Comparison of ENCODE assay signal across 1 cellular context in the genomic region with DNA sequence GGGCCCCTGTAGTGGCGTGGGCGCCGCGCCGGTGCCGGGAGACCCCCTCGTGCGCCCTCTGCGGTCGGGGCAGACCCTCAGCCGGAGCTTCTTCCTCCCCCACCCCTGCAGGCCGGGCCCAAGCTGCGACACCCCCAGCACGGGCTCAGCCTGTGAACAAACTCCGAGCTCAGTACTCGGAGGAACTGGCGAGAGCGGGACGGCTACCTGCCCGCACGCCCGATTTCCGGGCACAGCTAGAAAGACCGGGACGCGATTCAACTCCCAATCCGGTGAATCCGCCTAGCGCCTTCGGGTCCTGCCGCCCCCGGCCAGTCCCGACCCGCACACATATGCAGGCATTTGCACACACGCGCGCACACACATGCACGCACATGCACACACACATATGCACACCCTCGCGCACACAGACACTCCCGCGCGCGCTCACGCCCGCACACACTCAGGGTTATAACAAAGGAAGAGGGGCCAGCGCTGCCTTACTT.
A peak's percentile ranks its signal among the peaks of the same experiment; 100 is the strongest.
TF ChIP-seq lines count a peak whose summit lies in the region.

No MANE protein-coding gene starts in this region.

TF ChIP-seq in WTC11, 78 proteins besides CTCF, POLR2A, EP300 and RAD21 (continued from another document and continues in another):
- TF ChIP-seq, protein P1, sequence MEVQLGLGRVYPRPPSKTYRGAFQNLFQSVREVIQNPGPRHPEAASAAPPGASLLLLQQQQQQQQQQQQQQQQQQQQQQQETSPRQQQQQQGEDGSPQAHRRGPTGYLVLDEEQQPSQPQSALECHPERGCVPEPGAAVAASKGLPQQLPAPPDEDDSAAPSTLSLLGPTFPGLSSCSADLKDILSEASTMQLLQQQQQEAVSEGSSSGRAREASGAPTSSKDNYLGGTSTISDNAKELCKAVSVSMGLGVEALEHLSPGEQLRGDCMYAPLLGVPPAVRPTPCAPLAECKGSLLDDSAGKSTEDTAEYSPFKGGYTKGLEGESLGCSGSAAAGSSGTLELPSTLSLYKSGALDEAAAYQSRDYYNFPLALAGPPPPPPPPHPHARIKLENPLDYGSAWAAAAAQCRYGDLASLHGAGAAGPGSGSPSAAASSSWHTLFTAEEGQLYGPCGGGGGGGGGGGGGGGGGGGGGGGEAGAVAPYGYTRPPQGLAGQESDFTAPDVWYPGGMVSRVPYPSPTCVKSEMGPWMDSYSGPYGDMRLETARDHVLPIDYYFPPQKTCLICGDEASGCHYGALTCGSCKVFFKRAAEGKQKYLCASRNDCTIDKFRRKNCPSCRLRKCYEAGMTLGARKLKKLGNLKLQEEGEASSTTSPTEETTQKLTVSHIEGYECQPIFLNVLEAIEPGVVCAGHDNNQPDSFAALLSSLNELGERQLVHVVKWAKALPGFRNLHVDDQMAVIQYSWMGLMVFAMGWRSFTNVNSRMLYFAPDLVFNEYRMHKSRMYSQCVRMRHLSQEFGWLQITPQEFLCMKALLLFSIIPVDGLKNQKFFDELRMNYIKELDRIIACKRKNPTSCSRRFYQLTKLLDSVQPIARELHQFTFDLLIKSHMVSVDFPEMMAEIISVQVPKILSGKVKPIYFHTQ (CRISPR knock-in tag; IDR thresholded peaks at IDR 0.05): no peak
- no peak for TF ChIP-seq ZNF416 (CRISPR knock-in tag; IDR thresholded peaks at IDR 0.05)
- TF ChIP-seq FOXK1 (CRISPR knock-in tag; IDR thresholded peaks at IDR 0.05): peak; percentile 26; the same call in 1 of the 2 replicates
- no peak for TF ChIP-seq SOX15 (CRISPR knock-in tag; IDR thresholded peaks at IDR 0.05)
- TF ChIP-seq ETV6 (CRISPR knock-in tag; IDR thresholded peaks at IDR 0.05): peak; percentile 59; the same call in 1 of the 2 replicates
- 0 out of 2 replicates have a peak, but pooled peaks have one; percentile 26 for TF ChIP-seq ZBTB21 (CRISPR knock-in tag; IDR thresholded peaks at IDR 0.05; ENCODE audit: borderline replicate concordance)
- TF ChIP-seq CREB1 (CRISPR knock-in tag; IDR thresholded peaks at IDR 0.05): no peak
- TF ChIP-seq, protein P2, sequence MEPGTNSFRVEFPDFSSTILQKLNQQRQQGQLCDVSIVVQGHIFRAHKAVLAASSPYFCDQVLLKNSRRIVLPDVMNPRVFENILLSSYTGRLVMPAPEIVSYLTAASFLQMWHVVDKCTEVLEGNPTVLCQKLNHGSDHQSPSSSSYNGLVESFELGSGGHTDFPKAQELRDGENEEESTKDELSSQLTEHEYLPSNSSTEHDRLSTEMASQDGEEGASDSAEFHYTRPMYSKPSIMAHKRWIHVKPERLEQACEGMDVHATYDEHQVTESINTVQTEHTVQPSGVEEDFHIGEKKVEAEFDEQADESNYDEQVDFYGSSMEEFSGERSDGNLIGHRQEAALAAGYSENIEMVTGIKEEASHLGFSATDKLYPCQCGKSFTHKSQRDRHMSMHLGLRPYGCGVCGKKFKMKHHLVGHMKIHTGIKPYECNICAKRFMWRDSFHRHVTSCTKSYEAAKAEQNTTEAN (CRISPR knock-in tag; IDR thresholded peaks at IDR 0.05): peak; percentile 95
- TF ChIP-seq, protein P3, sequence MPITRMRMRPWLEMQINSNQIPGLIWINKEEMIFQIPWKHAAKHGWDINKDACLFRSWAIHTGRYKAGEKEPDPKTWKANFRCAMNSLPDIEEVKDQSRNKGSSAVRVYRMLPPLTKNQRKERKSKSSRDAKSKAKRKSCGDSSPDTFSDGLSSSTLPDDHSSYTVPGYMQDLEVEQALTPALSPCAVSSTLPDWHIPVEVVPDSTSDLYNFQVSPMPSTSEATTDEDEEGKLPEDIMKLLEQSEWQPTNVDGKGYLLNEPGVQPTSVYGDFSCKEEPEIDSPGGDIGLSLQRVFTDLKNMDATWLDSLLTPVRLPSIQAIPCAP (CRISPR knock-in tag; IDR thresholded peaks at IDR 0.05): no peak
- TF ChIP-seq USF1 (CRISPR knock-in tag; IDR thresholded peaks at IDR 0.05): no peak
- TF ChIP-seq, protein P4, sequence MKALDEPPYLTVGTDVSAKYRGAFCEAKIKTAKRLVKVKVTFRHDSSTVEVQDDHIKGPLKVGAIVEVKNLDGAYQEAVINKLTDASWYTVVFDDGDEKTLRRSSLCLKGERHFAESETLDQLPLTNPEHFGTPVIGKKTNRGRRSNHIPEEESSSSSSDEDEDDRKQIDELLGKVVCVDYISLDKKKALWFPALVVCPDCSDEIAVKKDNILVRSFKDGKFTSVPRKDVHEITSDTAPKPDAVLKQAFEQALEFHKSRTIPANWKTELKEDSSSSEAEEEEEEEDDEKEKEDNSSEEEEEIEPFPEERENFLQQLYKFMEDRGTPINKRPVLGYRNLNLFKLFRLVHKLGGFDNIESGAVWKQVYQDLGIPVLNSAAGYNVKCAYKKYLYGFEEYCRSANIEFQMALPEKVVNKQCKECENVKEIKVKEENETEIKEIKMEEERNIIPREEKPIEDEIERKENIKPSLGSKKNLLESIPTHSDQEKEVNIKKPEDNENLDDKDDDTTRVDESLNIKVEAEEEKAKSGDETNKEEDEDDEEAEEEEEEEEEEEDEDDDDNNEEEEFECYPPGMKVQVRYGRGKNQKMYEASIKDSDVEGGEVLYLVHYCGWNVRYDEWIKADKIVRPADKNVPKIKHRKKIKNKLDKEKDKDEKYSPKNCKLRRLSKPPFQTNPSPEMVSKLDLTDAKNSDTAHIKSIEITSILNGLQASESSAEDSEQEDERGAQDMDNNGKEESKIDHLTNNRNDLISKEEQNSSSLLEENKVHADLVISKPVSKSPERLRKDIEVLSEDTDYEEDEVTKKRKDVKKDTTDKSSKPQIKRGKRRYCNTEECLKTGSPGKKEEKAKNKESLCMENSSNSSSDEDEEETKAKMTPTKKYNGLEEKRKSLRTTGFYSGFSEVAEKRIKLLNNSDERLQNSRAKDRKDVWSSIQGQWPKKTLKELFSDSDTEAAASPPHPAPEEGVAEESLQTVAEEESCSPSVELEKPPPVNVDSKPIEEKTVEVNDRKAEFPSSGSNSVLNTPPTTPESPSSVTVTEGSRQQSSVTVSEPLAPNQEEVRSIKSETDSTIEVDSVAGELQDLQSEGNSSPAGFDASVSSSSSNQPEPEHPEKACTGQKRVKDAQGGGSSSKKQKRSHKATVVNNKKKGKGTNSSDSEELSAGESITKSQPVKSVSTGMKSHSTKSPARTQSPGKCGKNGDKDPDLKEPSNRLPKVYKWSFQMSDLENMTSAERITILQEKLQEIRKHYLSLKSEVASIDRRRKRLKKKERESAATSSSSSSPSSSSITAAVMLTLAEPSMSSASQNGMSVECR (CRISPR knock-in tag; IDR thresholded peaks at IDR 0.05; ENCODE audit: borderline replicate concordance): no peak
- peak; percentile 55; the same call in 1 of the 2 replicates for TF ChIP-seq E2F1 (CRISPR knock-in tag; IDR thresholded peaks at IDR 0.05)
- TF ChIP-seq KAT7 (CRISPR knock-in tag; IDR thresholded peaks at IDR 0.05; ENCODE audit: borderline replicate concordance): 0 out of 2 replicates have a peak, but pooled peaks have one; percentile 12
- TF ChIP-seq STAT6 (CRISPR knock-in tag; conservative IDR thresholded peaks at IDR 0.05; ENCODE audit: low read depth): no peak
- TF ChIP-seq CBFB (CRISPR knock-in tag; IDR thresholded peaks at IDR 0.05; ENCODE audit: low read depth): no peak
- TF ChIP-seq TEAD1 (CRISPR knock-in tag; IDR thresholded peaks at IDR 0.05): no peak
- no peak for TF ChIP-seq NR3C1 (CRISPR knock-in tag; conservative IDR thresholded peaks at IDR 0.05; ENCODE audit: low read depth)
- TF ChIP-seq FOXJ3 (CRISPR knock-in tag; IDR thresholded peaks at IDR 0.05; ENCODE audit: borderline replicate concordance): no peak
- TF ChIP-seq, protein P5, sequence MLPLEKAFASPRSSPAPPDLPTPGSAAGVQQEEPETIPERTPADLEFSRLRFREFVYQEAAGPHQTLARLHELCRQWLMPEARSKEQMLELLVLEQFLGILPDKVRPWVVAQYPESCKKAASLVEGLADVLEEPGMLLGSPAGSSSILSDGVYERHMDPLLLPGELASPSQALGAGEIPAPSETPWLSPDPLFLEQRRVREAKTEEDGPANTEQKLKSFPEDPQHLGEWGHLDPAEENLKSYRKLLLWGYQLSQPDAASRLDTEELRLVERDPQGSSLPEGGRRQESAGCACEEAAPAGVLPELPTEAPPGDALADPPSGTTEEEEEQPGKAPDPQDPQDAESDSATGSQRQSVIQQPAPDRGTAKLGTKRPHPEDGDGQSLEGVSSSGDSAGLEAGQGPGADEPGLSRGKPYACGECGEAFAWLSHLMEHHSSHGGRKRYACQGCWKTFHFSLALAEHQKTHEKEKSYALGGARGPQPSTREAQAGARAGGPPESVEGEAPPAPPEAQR (CRISPR knock-in tag; IDR thresholded peaks at IDR 0.05): no peak
- TF ChIP-seq FOXP4 (CRISPR knock-in tag; IDR thresholded peaks at IDR 0.05): no peak; the same call in 1 of the 2 replicates
- TF ChIP-seq GRHL2 (CRISPR knock-in tag; IDR thresholded peaks at IDR 0.05; ENCODE audit: insufficient replicate concordance, severe bottlenecking): no peak
- TF ChIP-seq ATF1 (CRISPR knock-in tag; IDR thresholded peaks at IDR 0.05): no peak
- 0 out of 2 replicates have a peak, but pooled peaks have one; percentile 3 for TF ChIP-seq E2F5 (CRISPR knock-in tag; IDR thresholded peaks at IDR 0.05)
- TF ChIP-seq NFYB (CRISPR knock-in tag; conservative IDR thresholded peaks at IDR 0.05; ENCODE audit: low read depth): no peak
- TF ChIP-seq ELF4 (CRISPR knock-in tag; IDR thresholded peaks at IDR 0.05; ENCODE audit: low read depth): no peak
- TF ChIP-seq FOXP1 (CRISPR knock-in tag; IDR thresholded peaks at IDR 0.05; ENCODE audit: borderline replicate concordance): 0 out of 2 replicates have a peak, but pooled peaks have one; percentile 30
- TF ChIP-seq ESRRA (CRISPR knock-in tag; IDR thresholded peaks at IDR 0.05; ENCODE audit: borderline replicate concordance): peak; percentile 19; the same call in 1 of the 2 replicates
- TF ChIP-seq SMAD3 (CRISPR knock-in tag; IDR thresholded peaks at IDR 0.05; ENCODE audit: borderline replicate concordance): no peak
- TF ChIP-seq, protein P6, sequence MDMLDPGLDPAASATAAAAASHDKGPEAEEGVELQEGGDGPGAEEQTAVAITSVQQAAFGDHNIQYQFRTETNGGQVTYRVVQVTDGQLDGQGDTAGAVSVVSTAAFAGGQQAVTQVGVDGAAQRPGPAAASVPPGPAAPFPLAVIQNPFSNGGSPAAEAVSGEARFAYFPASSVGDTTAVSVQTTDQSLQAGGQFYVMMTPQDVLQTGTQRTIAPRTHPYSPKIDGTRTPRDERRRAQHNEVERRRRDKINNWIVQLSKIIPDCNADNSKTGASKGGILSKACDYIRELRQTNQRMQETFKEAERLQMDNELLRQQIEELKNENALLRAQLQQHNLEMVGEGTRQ (CRISPR knock-in tag; IDR thresholded peaks at IDR 0.05): no peak
- TF ChIP-seq, protein P7, sequence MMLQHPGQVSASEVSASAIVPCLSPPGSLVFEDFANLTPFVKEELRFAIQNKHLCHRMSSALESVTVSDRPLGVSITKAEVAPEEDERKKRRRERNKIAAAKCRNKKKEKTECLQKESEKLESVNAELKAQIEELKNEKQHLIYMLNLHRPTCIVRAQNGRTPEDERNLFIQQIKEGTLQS (CRISPR knock-in tag; conservative IDR thresholded peaks at IDR 0.05): no peak
- TF ChIP-seq ZNF121 (CRISPR knock-in tag; IDR thresholded peaks at IDR 0.05): peak; percentile 94
- no peak for TF ChIP-seq ZNF232 (CRISPR knock-in tag; IDR thresholded peaks at IDR 0.05)
